ENCODE assay signal across 12 cellular contexts in genomic region chr5:31719988-31720387, GRCh38.
"Had no signal": no experiment of that assay in that cellular context is flagged by ENCODE, and none has a peak within 500 bp of the region (broad histone marks: within the 10 kb centered on the region; RNA-seq: fewer than 3 reads in every experiment).

No MANE protein-coding gene starts in this region.

- DNase-seq: activated naive CD4-positive, alpha-beta T cell; activated naive CD8-positive, alpha-beta T cell treated with anti-CD3 and anti-CD28 coated beads, Interleukin-2, amount 10 ng/mL, durations not matched to agents 7 days and 5 days; activated T-cell treated with anti-CD3 and anti-CD28 coated beads for 4 hours; effector memory CD4-positive, alpha-beta T cell; foreskin melanocyte; T-helper 17 cell; uterus had no signal

- H3K9me3 ChIP-seq: thyroid gland, uterus had no signal

- H3K79me2 ChIP-seq: parathyroid adenoma had no signal

- H3K9ac ChIP-seq: parathyroid adenoma had no signal

- H3K4me1 ChIP-seq: parathyroid adenoma, thyroid gland, uterus had no signal

- H3K4me3 ChIP-seq: lung, thyroid gland, uterus had no signal

- H3K36me3 ChIP-seq: thyroid gland, uterus had no signal

- H3K27me3 ChIP-seq: thyroid gland, uterus had no signal

- H3K27ac ChIP-seq: parathyroid adenoma, thyroid gland, uterus had no signal

- ATAC-seq: activated CD4-positive, CD25-positive, alpha-beta regulatory T cell treated with anti-CD3 and anti-CD28 coated beads, Interleukin-2, amount 50 U/mL, for 24 hours; stimulated activated effector memory CD8-positive, alpha-beta T cell treated with anti-CD3 and anti-CD28 coated beads, Interleukin-12 subunit alpha, Interleukin-12 subunit beta, amount 100 ng/mL, for 72 hours; T-helper 17 cell had no signal

- H2AFZ ChIP-seq: parathyroid adenoma had no signal
